In genomic region chr3:148758303-148758884, GRCh38 we compare ENCODE assay signal across 18 cellular contexts.
"Had no signal": no experiment of that assay in that cellular context is flagged by ENCODE, and none has a peak within 500 bp of the region (broad histone marks: within the 10 kb centered on the region; RNA-seq: fewer than 3 reads in every experiment).

No MANE protein-coding gene starts in this region.

- H3K27ac Mint-ChIP-seq: activated naive CD4-positive, alpha-beta T cell treated with anti-CD3 and anti-CD28 coated beads, Interleukin-2, amount 50 U/mL, for 72 hours; activated T-helper 1 cell treated with anti-CD3 and anti-CD28 coated beads, Interleukin-12 subunit alpha, Interleukin-12 subunit beta, Interleukin-2, Interleukin-4 antibody, amounts not matched to agents 30 ng/mL and 10 ng/mL and 1 ng/mL, durations not matched to agents 14 hours and 24 hours and 36 hours; dendritic cell treated with granulocyte-macrophage colony-stimulating factor and Interleukin-4, amounts not matched to agents 40 ng/mL and 50 ng/mL, for 4 days; stimulated activated naive B cell treated with anti-CD40 and anti-IgM and Interleukin-4, amounts not matched to agents 10 μg/mL and 1 μg/mL and 100 μg/mL, for 72 hours had no signal

- H3K4me3 Mint-ChIP-seq: activated T-helper 1 cell treated with anti-CD3 and anti-CD28 coated beads, Interleukin-12 subunit alpha, Interleukin-12 subunit beta, Interleukin-2, Interleukin-4 antibody, amounts not matched to agents 30 ng/mL and 10 ng/mL and 1 ng/mL, durations not matched to agents 14 hours and 24 hours and 36 hours; dendritic cell treated with granulocyte-macrophage colony-stimulating factor and Interleukin-4, amounts not matched to agents 40 ng/mL and 50 ng/mL, for 4 days; neural crest cell; stimulated activated naive B cell treated with anti-CD40 and anti-IgM and Interleukin-4, amounts not matched to agents 10 μg/mL and 1 μg/mL and 100 μg/mL, for 72 hours had no signal

- H3K4me1 ChIP-seq: esophagus squamous epithelium, left ventricle myocardium inferior, parathyroid adenoma had no signal

- H3K36me3 Mint-ChIP-seq: activated naive CD4-positive, alpha-beta T cell treated with anti-CD3 and anti-CD28 coated beads, Interleukin-2, amount 50 U/mL, for 72 hours; stimulated activated naive B cell treated with anti-CD40 and anti-IgM and Interleukin-4, amounts not matched to agents 10 μg/mL and 1 μg/mL and 100 μg/mL, for 72 hours had no signal

- ATAC-seq: activated naive CD4-positive, alpha-beta T cell treated with anti-CD3 and anti-CD28 coated beads, Interleukin-2, amount 50 U/mL, for 72 hours; stimulated activated naive B cell treated with anti-CD40 and anti-IgM and Interleukin-4, amounts not matched to agents 10 μg/mL and 1 μg/mL and 100 μg/mL, for 72 hours had no signal

- H3K27me3 Mint-ChIP-seq: dendritic cell treated with granulocyte-macrophage colony-stimulating factor and Interleukin-4, amounts not matched to agents 40 ng/mL and 50 ng/mL, for 4 days; stimulated activated naive B cell treated with anti-CD40 and anti-IgM and Interleukin-4, amounts not matched to agents 10 μg/mL and 1 μg/mL and 100 μg/mL, for 72 hours had no signal

- H3K9me3 ChIP-seq: esophagus squamous epithelium, tibial artery had no signal

- H3K36me3 ChIP-seq: cardiac muscle cell, esophagus squamous epithelium, left ventricle myocardium inferior, tibial artery had no signal

- H3K4me3 ChIP-seq: cardiac muscle cell, esophagus squamous epithelium, left ventricle myocardium inferior, tibial artery had no signal

- H3K9ac ChIP-seq: parathyroid adenoma had no signal

- DNase-seq: activated CD4-positive, alpha-beta T cell treated with anti-CD3 and anti-CD28 coated beads, Interleukin-2, amount 50 U/mL, for 4 hours; activated gamma-delta T cell treated with Interleukin-2 at 50 U/mL for 16 hours; effector memory CD4-positive, alpha-beta T cell; esophagus squamous epithelium; foreskin melanocyte; glutamatergic neuron; hypothalamus; left ventricle myocardium inferior; mammary epithelial cell; stimulated activated naive B cell treated with anti-CD40 and anti-IgM and Interleukin-4, amounts not matched to agents 10 μg/mL and 1 μg/mL and 100 μg/mL, for 72 hours; SW 1271; tibial artery had no signal

- H3K4me1 Mint-ChIP-seq: stimulated activated naive B cell treated with anti-CD40 and anti-IgM and Interleukin-4, amounts not matched to agents 10 μg/mL and 1 μg/mL and 100 μg/mL, for 72 hours had no signal

- H3K27me3 ChIP-seq: cardiac muscle cell, esophagus squamous epithelium had no signal

- H3K27ac ChIP-seq: cardiac muscle cell, esophagus squamous epithelium, left ventricle myocardium inferior, parathyroid adenoma, tibial artery had no signal

- H3K9me3 Mint-ChIP-seq: activated naive CD4-positive, alpha-beta T cell treated with anti-CD3 and anti-CD28 coated beads, Interleukin-2, amount 50 U/mL, for 72 hours; activated T-helper 1 cell treated with anti-CD3 and anti-CD28 coated beads, Interleukin-12 subunit alpha, Interleukin-12 subunit beta, Interleukin-2, Interleukin-4 antibody, amounts not matched to agents 30 ng/mL and 10 ng/mL and 1 ng/mL, durations not matched to agents 14 hours and 24 hours and 36 hours; dendritic cell treated with granulocyte-macrophage colony-stimulating factor and Interleukin-4, amounts not matched to agents 40 ng/mL and 50 ng/mL, for 4 days had no signal
